In the genomic region with DNA sequence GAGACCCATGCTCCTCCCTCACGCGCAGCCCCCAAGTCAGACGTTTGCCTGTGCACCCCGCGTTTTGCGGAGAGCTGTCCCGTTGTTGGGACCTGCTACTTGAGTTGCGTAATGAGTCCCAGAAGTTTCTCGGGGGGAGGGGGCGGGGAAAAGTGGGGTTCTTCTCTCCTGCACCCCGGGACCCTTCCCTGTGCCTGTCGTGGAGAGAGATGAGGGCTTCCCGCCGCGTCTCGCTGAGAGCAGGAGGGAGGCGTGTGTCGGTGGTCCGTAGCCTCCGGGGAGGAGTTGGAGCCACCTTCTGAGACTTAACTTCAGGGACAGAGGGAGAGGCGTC, we compare ENCODE assay signal across 9 cellular contexts. TPM values are rescaled to one million over a fixed set of nuclear protein-coding genes. Genes with fewer than 3 reads are reported as not detected.
DNase-seq lines count a peak whose midpoint lies in the region; ATAC-seq, FAIRE-seq and TF ChIP-seq lines count a peak whose summit lies in the region.
"Had no signal": no experiment of that assay in that cellular context is flagged by ENCODE, and none has a peak within 500 bp of the region (broad histone marks: within the 10 kb centered on the region; RNA-seq: fewer than 3 reads in every experiment).

No MANE protein-coding gene starts in this region.

- TF ChIP-seq CTCF in bronchial epithelial cell (IDR thresholded peaks at IDR 0.05; ENCODE audit: insufficient read depth, low read length, severe bottlenecking) (no peak), HepG2 (CRISPR knock-in tag; IDR thresholded peaks at IDR 0.05) (no peak)

- H3K4me1 ChIP-seq in NT2/D1 (ENCODE audit: insufficient read depth, insufficient read length) (no peaks in the 10 kb centered on the region), HepG2 (ENCODE audit: insufficient read depth, low read length) (peaks cover 47% of the 10 kb centered on the region)

- peak overlapping the region; percentile 78 for H3K4me2 ChIP-seq in HepG2 (ENCODE audit: low read depth, low read length)

- FAIRE-seq in bronchial epithelial cell (lab: Jason Lieb, UNC) (no peak), HepG2 (lab: Jason Lieb, UNC) (no peak)
- FAIRE-seq: TTC549 had no signal

- TF ChIP-seq RAD21 in HepG2 (CRISPR knock-in tag; IDR thresholded peaks at IDR 0.05), result no peak

- 2% methylated on average over 18 of the region's 21 CpGs for WGBS in HepG2 (ENCODE audit: low lambda C conversion rate)

- POLR2A ChIA-PET in HepG2 (lab: Yijun Ruan, JAX), result interaction anchor here (0.6 to 3.7 kb wide), 15 partner anchors 8 to 140 kb away, joined by 3 to 81 read pairs (median 10); no protein-coding TSS in a partner anchor

- H3K36me3 ChIP-seq in NT2/D1 (ENCODE audit: insufficient read depth, insufficient read length, low read length) (peaks cover 9% of the 10 kb centered on the region), bronchial epithelial cell (ENCODE audit: control insufficient read depth, insufficient read depth, low read length) (no peaks in the 10 kb centered on the region), HepG2 (replicated peaks in 1 of 2; ENCODE audit: control insufficient read depth in 1 of 2, insufficient read depth in 2 of 2, low read length in 2 of 2) (no peaks in the 10 kb centered on the region; a peak in 1 of 5 replicates)

- H3K9ac ChIP-seq in NT2/D1 (ENCODE audit: insufficient read length, low read depth) (peak overlapping the region; percentile 93), HepG2 (ENCODE audit: insufficient read depth, low read depth, low read length) (peak overlapping the region; percentile 91)

- ATAC-seq in GM21528 (IDR thresholded peaks at IDR 0.05; ENCODE audit: low FRiP score, unreplicated experiment) (peak; percentile 2), HepG2 (peak; percentile 43)
- peak; percentile 1 for ATAC-seq in stimulated activated naive CD8-positive, alpha-beta T cell treated with anti-CD3 and anti-CD28 coated beads, Interleukin-15, Interleukin-2, amounts not matched to agents 100 U/mL and 50 U/mL, for 24 hours

- TF ChIP-seq POLR2A in HepG2 (IDR thresholded peaks at IDR 0.05; ENCODE audit: insufficient read depth in 1 of 2, low read depth in 2 of 2, low read length in 2 of 2), result no peak

- TSS peak; percentile 62 for BruUV-seq in HepG2 (replicated peaks; lab: Mats Ljungman, UMichigan)

- peak overlapping the region; percentile 80 for H3K4me3 ChIP-seq in NT2/D1 (ENCODE audit: insufficient read length, low read depth)
- H3K4me3 ChIP-seq in bronchial epithelial cell (ENCODE audit: low read depth, low read length), result peak overlapping the region; percentile 96
- H3K4me3 ChIP-seq in HepG2 (replicated peaks in 1 of 3; ENCODE audit: insufficient read depth in 1 of 3, low read depth in 2 of 3, low read length in 3 of 3), result peak overlapping the region; percentile 80 to 96 (median 89)

- no peaks in the 10 kb centered on the region for H4K20me1 ChIP-seq in HepG2 (ENCODE audit: insufficient read depth, low read length)

- DNase-seq in NT2/D1 (ENCODE audit: low read depth, low spot score) (no peak), bronchial epithelial cell (ENCODE audit: low read depth) (no peak), HepG2 (ENCODE audit: low spot score) (no peak), hippocampal formation (lab: John Stamatoyannopoulos, UW) (no peak), glomerular visceral epithelial cell (ENCODE audit: extremely low spot score) (no peak), NCI-H82 treated with DMSO at 0.1 percent for 48 hours (lab: John Stamatoyannopoulos, UW; ENCODE audit: unreplicated experiment) (no peak)
- no peak for DNase-seq in stimulated activated naive CD8-positive, alpha-beta T cell treated with anti-CD3 and anti-CD28 coated beads, Interleukin-15, Interleukin-2, amounts not matched to agents 100 U/mL and 50 U/mL, for 24 hours

- TF ChIP-seq EP300 in HepG2 (IDR thresholded peaks at IDR 0.05; ENCODE audit: low read depth in 2 of 2, low read length in 2 of 2), result no peak
- TF ChIP-seq EP300 in HepG2 (CRISPR knock-in tag; IDR thresholded peaks at IDR 0.05; ENCODE audit: borderline replicate concordance), result no peak

- H3K27ac ChIP-seq in HepG2 (ENCODE audit: extremely low read length, insufficient read depth, low read length), result peak overlapping the region; percentile 90

- no peaks in the 10 kb centered on the region for H3K27me3 ChIP-seq in NT2/D1 (ENCODE audit: insufficient read depth, insufficient read length)
- no peaks in the 10 kb centered on the region for H3K27me3 ChIP-seq in bronchial epithelial cell (ENCODE audit: control insufficient read depth, insufficient read depth, low read length)
- H3K27me3 ChIP-seq in HepG2 (ENCODE audit: control insufficient read depth in 1 of 2, insufficient read depth in 2 of 2, low read length in 2 of 2), result no peaks in the 10 kb centered on the region; a peak in 1 of 5 replicates

- CTCF ChIA-PET in HepG2 (lab: Yijun Ruan, JAX; ENCODE audit: low intra/inter-chr PET ratio, low total read pairs), result interaction anchor here (1.4 kb wide), 1 partner anchor 13 kb away, joined by 7 read pairs; no protein-coding TSS in a partner anchor

- intact Hi-C loops in HepG2 (cut with micrococcal nuclease; ENCODE audit: unreplicated experiment), result loop anchor here (2.0 to 5.0 kb wide), 3 partner anchors 43 to 172 kb away; no protein-coding TSS in a partner anchor

- peaks cover 48% of the 10 kb centered on the region for H3K79me2 ChIP-seq in HepG2 (ENCODE audit: insufficient read depth, low read length)

- H2AFZ ChIP-seq in HepG2 (ENCODE audit: low read length), result no peak overlapping the region

- H3K9me3 ChIP-seq in NT2/D1 (ENCODE audit: insufficient read depth, low read length) (no peaks in the 10 kb centered on the region), HepG2 (ENCODE audit: low read length) (no peaks in the 10 kb centered on the region)

- in situ Hi-C loops in HepG2 (cut with HindIII; ENCODE audit: extremely low pct_ligation_motif_present, low pct_unique_long_range_greater_than_20kb), result loop anchor here (5.0 kb wide), 1 partner anchor 72 kb away; no protein-coding TSS in a partner anchor

TF ChIP-seq in HepG2, 621 proteins besides CTCF, POLR2A, EP300 and RAD21 (continues in another document):
- TF ChIP-seq KDM5A (IDR thresholded peaks at IDR 0.05; ENCODE audit: borderline replicate concordance, low read length) (no peak), ZNF558 (CRISPR knock-in tag; IDR thresholded peaks at IDR 0.05; ENCODE audit: borderline replicate concordance) (0 out of 2 replicates have a peak, but pooled peaks have one; percentile 9), NCOR1 (IDR thresholded peaks at IDR 0.05; ENCODE audit: borderline replicate concordance, low read length) (no peak)

RNA-seq across cellular contexts. Expression of gene AFF1, which starts 0.7 kb away (rescaled TPM):
- total RNA-seq in bronchial epithelial cell (9.2 and 11.9 TPM in 2 replicates), HepG2 (2016; rRNA removed; fragmentation: Illumina TruSeq; extraction: Trizol) (15.9 and 19.6 TPM in 2 replicates)
- total RNA-seq in HepG2 (2016; cell fraction: cytosol; rRNA removed; fragmentation: Illumina TruSeq; extraction: Trizol; ENCODE audit: low read depth), result 65.4 and 76.1 TPM in 2 replicates
- total RNA-seq in HepG2 (2016; cell fraction: insoluble cytoplasmic fraction; rRNA removed; fragmentation: Illumina TruSeq; extraction: Trizol), result 14.5 and 14.6 TPM in 2 replicates
- 51.6 and 53.5 TPM in 2 replicates for total RNA-seq in HepG2 (2016; cell fraction: membrane; rRNA removed; fragmentation: Illumina TruSeq; extraction: Trizol)
- 25.2 and 33.9 TPM in 2 replicates for total RNA-seq in HepG2 (2016; cell fraction: nucleus; rRNA removed; fragmentation: Illumina TruSeq; extraction: Trizol)
- polyA plus RNA-seq in HepG2 (2011; rRNA removed), result 13.8 and 15.5 TPM in 2 replicates
- 7.7 and 8.8 TPM in 2 replicates for polyA plus RNA-seq in HepG2 (2011; cell fraction: cytosol; rRNA removed)
- 33.4 and 42.0 TPM in 2 replicates for polyA plus RNA-seq in HepG2 (2011; cell fraction: nucleus; rRNA removed)
- 13.2 and 14.7 TPM in 2 replicates for polyA plus RNA-seq in HepG2 (2012)
- 1.8 TPM in 2 replicates for polyA plus RNA-seq in HepG2 (2016; cell fraction: cytosol; fragmentation: Illumina TruSeq; extraction: Trizol; ENCODE audit: low read depth)
- polyA plus RNA-seq in HepG2 (2016; cell fraction: insoluble cytoplasmic fraction; fragmentation: Illumina TruSeq; extraction: Trizol; ENCODE audit: low read depth), result 10.9 and 12.7 TPM in 2 replicates
- polyA plus RNA-seq in HepG2 (2016; cell fraction: membrane; fragmentation: Illumina TruSeq; extraction: Trizol; ENCODE audit: low read depth), result 1.7 and 2.9 TPM in 2 replicates
- polyA plus RNA-seq in HepG2 (2016; cell fraction: nucleus; fragmentation: Illumina TruSeq; extraction: Trizol; ENCODE audit: insufficient read depth, low read depth), result 16.5 and 19.7 TPM in 2 replicates
- polyA minus RNA-seq in HepG2 (2011; rRNA and poly(A)+ RNA removed; ENCODE audit: low replicate concordance), result 65.4 and 78.4 TPM in 2 replicates
- polyA minus RNA-seq in HepG2 (2011; cell fraction: cytosol; rRNA and poly(A)+ RNA removed), result 32.3 and 37.4 TPM in 2 replicates
- 92.7 and 94.2 TPM in 2 replicates for polyA minus RNA-seq in HepG2 (2011; cell fraction: nucleus; rRNA and poly(A)+ RNA removed)

RNA-seq across cellular contexts. Expression of gene C4orf36, which starts 43.2 kb away (rescaled TPM):
- total RNA-seq in bronchial epithelial cell, result 1.8 and 2.4 TPM in 2 replicates
- not detected in 2 replicates for total RNA-seq in HepG2 (2016; rRNA removed; fragmentation: Illumina TruSeq; extraction: Trizol)
- total RNA-seq in HepG2 (2016; cell fraction: cytosol; rRNA removed; fragmentation: Illumina TruSeq; extraction: Trizol; ENCODE audit: low read depth), result 0.44 TPM in 1 of 2 replicates, not detected in the other
- total RNA-seq in HepG2 (2016; cell fraction: insoluble cytoplasmic fraction; rRNA removed; fragmentation: Illumina TruSeq; extraction: Trizol), result not detected in 2 replicates
- total RNA-seq in HepG2 (2016; cell fraction: membrane; rRNA removed; fragmentation: Illumina TruSeq; extraction: Trizol), result 0.40 TPM in 1 of 2 replicates, not detected in the other
- total RNA-seq in HepG2 (2016; cell fraction: nucleus; rRNA removed; fragmentation: Illumina TruSeq; extraction: Trizol), result not detected in 2 replicates
- 0.25 and 0.63 TPM in 2 replicates for polyA plus RNA-seq in HepG2 (2011; rRNA removed)
- polyA plus RNA-seq in HepG2 (2011; cell fraction: cytosol; rRNA removed), result 0.12 and 0.15 TPM in 2 replicates
- not detected in 2 replicates for polyA plus RNA-seq in HepG2 (2011; cell fraction: nucleus; rRNA removed)
- 0.19 TPM in 1 of 2 replicates, not detected in the other for polyA plus RNA-seq in HepG2 (2012)
- polyA plus RNA-seq in HepG2 (2016; cell fraction: cytosol; fragmentation: Illumina TruSeq; extraction: Trizol; ENCODE audit: low read depth), result 0.60 and 0.75 TPM in 2 replicates
- polyA plus RNA-seq in HepG2 (2016; cell fraction: insoluble cytoplasmic fraction; fragmentation: Illumina TruSeq; extraction: Trizol; ENCODE audit: low read depth), result not detected in 2 replicates
- 0.40 and 0.87 TPM in 2 replicates for polyA plus RNA-seq in HepG2 (2016; cell fraction: membrane; fragmentation: Illumina TruSeq; extraction: Trizol; ENCODE audit: low read depth)
- polyA plus RNA-seq in HepG2 (2016; cell fraction: nucleus; fragmentation: Illumina TruSeq; extraction: Trizol; ENCODE audit: insufficient read depth, low read depth), result not detected in 2 replicates
- polyA minus RNA-seq in HepG2 (2011; rRNA and poly(A)+ RNA removed; ENCODE audit: low replicate concordance), result 1.2 TPM in 1 of 2 replicates, not detected in the other
- polyA minus RNA-seq in HepG2 (2011; cell fraction: cytosol; rRNA and poly(A)+ RNA removed), result not detected in 2 replicates
- polyA minus RNA-seq in HepG2 (2011; cell fraction: nucleus; rRNA and poly(A)+ RNA removed), result not detected in 2 replicates
